18 cellular contexts compared by ENCODE assay signal in genomic region chr12:28937196-28937595, GRCh38.
DNase-seq lines count a peak whose midpoint lies in the region; ATAC-seq lines count a peak whose summit lies in the region.
"Had no signal": no experiment of that assay in that cellular context is flagged by ENCODE, and none has a peak within 500 bp of the region (broad histone marks: within the 10 kb centered on the region; RNA-seq: fewer than 3 reads in every experiment).

No MANE protein-coding gene starts in this region.

- DNase-seq in GM03348 (ENCODE audit: low spot score) (peak; percentile 54), NCI-H524 treated with DMSO at 0.1 percent for 48 hours (lab: John Stamatoyannopoulos, UW) (peak; percentile 51), epithelial cell of prostate (ENCODE audit: low read depth, low spot score) (peak; percentile 29), mesenchymal stem cell (peak; percentile 19), cardiac septum (ENCODE audit: low spot score) (no peak), left lobe of liver (ENCODE audit: low spot score) (no peak)
- DNase-seq: activated CD4-positive, alpha-beta T cell treated with anti-CD3 and anti-CD28 coated beads for 48 hours; activated naive CD8-positive, alpha-beta T cell treated with anti-CD3 and anti-CD28 coated beads for 36 hours; activated T-cell treated with anti-CD3 and anti-CD28 coated beads for 4 hours; H7; NCI-H1436; NCI-H774; T-helper 2 cell had no signal

- no peaks in the 10 kb centered on the region for H3K9me3 Mint-ChIP-seq in stimulated activated memory B cell treated with anti-CD40 and anti-IgM and Interleukin-4, amounts not matched to agents 10 μg/mL and 1 μg/mL and 100 μg/mL, for 72 hours
- H3K9me3 Mint-ChIP-seq: activated naive CD8-positive, alpha-beta T cell treated with anti-CD3 and anti-CD28 coated beads for 36 hours had no signal

- H3K14ac ChIP-seq in mesenchymal stem cell (ENCODE audit: low read length in 2 of 2): no peak overlapping the region

- intact Hi-C loops in cardiac septum (cut with DNase I): no loop called here

- no peak overlapping the region for H3K4me3 ChIP-seq in mesenchymal stem cell (ENCODE audit: insufficient read depth in 1 of 2, low read depth in 1 of 2, low read length in 2 of 2)

- H3K4ac ChIP-seq in mesenchymal stem cell (ENCODE audit: low read depth in 1 of 2, low read length in 2 of 2): no peak overlapping the region

- H2BK12ac ChIP-seq in mesenchymal stem cell (ENCODE audit: low read length in 2 of 2): no peak overlapping the region

- H4K8ac ChIP-seq in mesenchymal stem cell (ENCODE audit: low read length): no peak overlapping the region

- WGBS in mesenchymal stem cell: 41% methylated on average over 3 of the region's 3 CpGs

- H2AFZ ChIP-seq in mesenchymal stem cell (ENCODE audit: low read depth, low read length): no peak overlapping the region
- H2AFZ ChIP-seq: parathyroid adenoma had no signal

- no peak overlapping the region for H4K91ac ChIP-seq in mesenchymal stem cell (ENCODE audit: low read length)

- no peak for ATAC-seq in stimulated activated memory B cell treated with anti-CD40 and anti-IgM and Interleukin-4, amounts not matched to agents 10 μg/mL and 1 μg/mL and 100 μg/mL, for 72 hours
- ATAC-seq in HG02678 (IDR thresholded peaks at IDR 0.05; ENCODE audit: unreplicated experiment) (no peak), left lobe of liver (no peak)
- ATAC-seq: Right ventricle myocardium inferior had no signal

- no peak overlapping the region for H2BK5ac ChIP-seq in mesenchymal stem cell (ENCODE audit: low read depth, low read length, poor library complexity, severe bottlenecking)

- no peaks in the 10 kb centered on the region for H3K36me3 Mint-ChIP-seq in stimulated activated memory B cell treated with anti-CD40 and anti-IgM and Interleukin-4, amounts not matched to agents 10 μg/mL and 1 μg/mL and 100 μg/mL, for 72 hours
- H3K36me3 Mint-ChIP-seq: activated naive CD8-positive, alpha-beta T cell treated with anti-CD3 and anti-CD28 coated beads for 36 hours had no signal

- no peaks in the 10 kb centered on the region for H3K36me3 ChIP-seq in mesenchymal stem cell (ENCODE audit: control insufficient read depth in 1 of 2, insufficient read depth in 2 of 2, low read depth in 1 of 2, low read length in 2 of 2)

- H2BK15ac ChIP-seq in mesenchymal stem cell (ENCODE audit: low read depth, poor library complexity, severe bottlenecking): no peak overlapping the region

- H3K27ac Mint-ChIP-seq in stimulated activated memory B cell treated with anti-CD40 and anti-IgM and Interleukin-4, amounts not matched to agents 10 μg/mL and 1 μg/mL and 100 μg/mL, for 72 hours: no peak overlapping the region
- H3K27ac Mint-ChIP-seq: activated naive CD8-positive, alpha-beta T cell treated with anti-CD3 and anti-CD28 coated beads for 36 hours; B cell had no signal

- no peak overlapping the region for H3K23ac ChIP-seq in mesenchymal stem cell (ENCODE audit: low read length in 2 of 2)

- H3K27ac ChIP-seq in epithelial cell of prostate: peak overlapping the region; percentile 42
- H3K27ac ChIP-seq in mesenchymal stem cell (ENCODE audit: low read length, poor library complexity, severe bottlenecking): no peak overlapping the region
- H3K27ac ChIP-seq: parathyroid adenoma had no signal

- no peaks in the 10 kb centered on the region for H3K4me1 ChIP-seq in mesenchymal stem cell (ENCODE audit: control insufficient read depth, insufficient read depth, low read depth, low read length)
- H3K4me1 ChIP-seq: parathyroid adenoma had no signal

- no peak overlapping the region for H3K9ac ChIP-seq in mesenchymal stem cell (ENCODE audit: low read length)
- H3K9ac ChIP-seq: parathyroid adenoma had no signal

- H3K9me3 ChIP-seq in mesenchymal stem cell (ENCODE audit: control insufficient read depth, low read length): no peaks in the 10 kb centered on the region

- no peaks in the 10 kb centered on the region for H3K79me1 ChIP-seq in mesenchymal stem cell (replicated peaks; ENCODE audit: low read length, poor library complexity, severe bottlenecking)

- no peak overlapping the region for H3K4me2 ChIP-seq in mesenchymal stem cell (ENCODE audit: low read length, poor library complexity, severe bottlenecking)

- no peaks in the 10 kb centered on the region for H3K4me1 Mint-ChIP-seq in stimulated activated memory B cell treated with anti-CD40 and anti-IgM and Interleukin-4, amounts not matched to agents 10 μg/mL and 1 μg/mL and 100 μg/mL, for 72 hours
- H3K4me1 Mint-ChIP-seq: activated naive CD8-positive, alpha-beta T cell treated with anti-CD3 and anti-CD28 coated beads for 36 hours; B cell had no signal

- H2BK120ac ChIP-seq in mesenchymal stem cell (ENCODE audit: low read depth, low read length): no peak overlapping the region

- H3K27me3 ChIP-seq in mesenchymal stem cell (ENCODE audit: control insufficient read depth in 1 of 2, insufficient read depth in 1 of 2, low read length in 2 of 2): no peaks in the 10 kb centered on the region

- H2AK5ac ChIP-seq in mesenchymal stem cell (ENCODE audit: low read length, severe bottlenecking): no peak overlapping the region

- H3K18ac ChIP-seq in mesenchymal stem cell (ENCODE audit: low read depth in 1 of 2, low read length in 2 of 2): no peak overlapping the region

- no peak overlapping the region for H3K4me3 Mint-ChIP-seq in stimulated activated memory B cell treated with anti-CD40 and anti-IgM and Interleukin-4, amounts not matched to agents 10 μg/mL and 1 μg/mL and 100 μg/mL, for 72 hours
- H3K4me3 Mint-ChIP-seq: activated naive CD8-positive, alpha-beta T cell treated with anti-CD3 and anti-CD28 coated beads for 36 hours; B cell had no signal

- no peaks in the 10 kb centered on the region for H3K27me3 Mint-ChIP-seq in stimulated activated memory B cell treated with anti-CD40 and anti-IgM and Interleukin-4, amounts not matched to agents 10 μg/mL and 1 μg/mL and 100 μg/mL, for 72 hours
- H3K27me3 Mint-ChIP-seq: B cell had no signal

Comparison
In these comparisons a context has a peak if more than half of its experiments do, and no peak if none do; other contexts are left out.
1. DNase-seq: peak in GM03348 (single experiment), NCI-H524 treated with DMSO at 0.1 percent for 48 hours (single experiment), epithelial cell of prostate (single experiment) and mesenchymal stem cell (single experiment); none in cardiac septum (single experiment) and left lobe of liver (single experiment).